ENCODE assay signal across 2 cellular contexts in the genomic region with DNA sequence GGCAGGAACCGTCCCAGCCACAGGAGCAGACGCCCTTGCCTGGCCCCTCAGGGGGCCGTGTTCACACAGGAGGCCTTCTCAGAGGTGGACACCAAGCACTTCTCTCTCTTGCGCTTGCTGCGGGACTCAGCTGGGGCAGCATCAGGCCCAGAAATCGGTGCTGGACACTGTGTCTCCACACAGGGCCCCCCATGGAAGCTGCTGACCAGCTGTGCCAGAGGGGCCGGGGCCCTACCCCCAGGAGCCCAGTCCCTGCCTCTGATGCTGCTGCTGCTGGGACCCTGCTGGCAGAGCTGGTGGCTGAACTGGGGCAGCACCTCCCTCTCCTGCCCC.
TF ChIP-seq lines count a peak whose summit lies in the region.

No MANE protein-coding gene starts in this region.

TF ChIP-seq in HEK293, 187 proteins besides CTCF, POLR2A, EP300 and RAD21:
- TF ChIP-seq ZIC2 (tag by site-specific recombination; IDR thresholded peaks at IDR 0.05) (peak; percentile 63), PRDM1 (tag by site-specific recombination; IDR thresholded peaks at IDR 0.05) (no peak), GLIS2 (tag by site-specific recombination; IDR thresholded peaks at IDR 0.05) (peak; percentile 23)

TF ChIP-seq in GM12878, 131 proteins besides CTCF, POLR2A, EP300 and RAD21:
- TF ChIP-seq KAT2A (conservative IDR thresholded peaks at IDR 0.05; ENCODE audit: control insufficient read depth, low read depth, low read length) (no peak), TCF3 (IDR thresholded peaks at IDR 0.05; ENCODE audit: borderline replicate concordance, insufficient read depth, low read depth, low read length) (no peak), FOXK2 (IDR thresholded peaks at IDR 0.05) (no peak), HCFC1 (IDR thresholded peaks at IDR 0.05; ENCODE audit: low read length) (no peak), JUNB (IDR thresholded peaks at IDR 0.05) (no peak), MEF2B (IDR thresholded peaks at IDR 0.05; ENCODE audit: partially characterized antibody, poor library complexity, severe bottlenecking) (no peak), CEBPB (IDR thresholded peaks at IDR 0.05; ENCODE audit: borderline replicate concordance in 1 of 2, low read depth in 2 of 2, low read length in 2 of 2) (no peak)
- TF ChIP-seq, protein P1, sequence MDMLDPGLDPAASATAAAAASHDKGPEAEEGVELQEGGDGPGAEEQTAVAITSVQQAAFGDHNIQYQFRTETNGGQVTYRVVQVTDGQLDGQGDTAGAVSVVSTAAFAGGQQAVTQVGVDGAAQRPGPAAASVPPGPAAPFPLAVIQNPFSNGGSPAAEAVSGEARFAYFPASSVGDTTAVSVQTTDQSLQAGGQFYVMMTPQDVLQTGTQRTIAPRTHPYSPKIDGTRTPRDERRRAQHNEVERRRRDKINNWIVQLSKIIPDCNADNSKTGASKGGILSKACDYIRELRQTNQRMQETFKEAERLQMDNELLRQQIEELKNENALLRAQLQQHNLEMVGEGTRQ (IDR thresholded peaks at IDR 0.05; ENCODE audit: borderline replicate concordance, low read depth, low read length) = no peak
- TF ChIP-seq, protein P2, sequence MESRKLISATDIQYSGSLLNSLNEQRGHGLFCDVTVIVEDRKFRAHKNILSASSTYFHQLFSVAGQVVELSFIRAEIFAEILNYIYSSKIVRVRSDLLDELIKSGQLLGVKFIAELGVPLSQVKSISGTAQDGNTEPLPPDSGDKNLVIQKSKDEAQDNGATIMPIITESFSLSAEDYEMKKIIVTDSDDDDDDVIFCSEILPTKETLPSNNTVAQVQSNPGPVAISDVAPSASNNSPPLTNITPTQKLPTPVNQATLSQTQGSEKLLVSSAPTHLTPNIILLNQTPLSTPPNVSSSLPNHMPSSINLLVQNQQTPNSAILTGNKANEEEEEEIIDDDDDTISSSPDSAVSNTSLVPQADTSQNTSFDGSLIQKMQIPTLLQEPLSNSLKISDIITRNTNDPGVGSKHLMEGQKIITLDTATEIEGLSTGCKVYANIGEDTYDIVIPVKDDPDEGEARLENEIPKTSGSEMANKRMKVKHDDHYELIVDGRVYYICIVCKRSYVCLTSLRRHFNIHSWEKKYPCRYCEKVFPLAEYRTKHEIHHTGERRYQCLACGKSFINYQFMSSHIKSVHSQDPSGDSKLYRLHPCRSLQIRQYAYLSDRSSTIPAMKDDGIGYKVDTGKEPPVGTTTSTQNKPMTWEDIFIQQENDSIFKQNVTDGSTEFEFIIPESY (IDR thresholded peaks at IDR 0.05) = no peak
- TF ChIP-seq, protein P3, sequence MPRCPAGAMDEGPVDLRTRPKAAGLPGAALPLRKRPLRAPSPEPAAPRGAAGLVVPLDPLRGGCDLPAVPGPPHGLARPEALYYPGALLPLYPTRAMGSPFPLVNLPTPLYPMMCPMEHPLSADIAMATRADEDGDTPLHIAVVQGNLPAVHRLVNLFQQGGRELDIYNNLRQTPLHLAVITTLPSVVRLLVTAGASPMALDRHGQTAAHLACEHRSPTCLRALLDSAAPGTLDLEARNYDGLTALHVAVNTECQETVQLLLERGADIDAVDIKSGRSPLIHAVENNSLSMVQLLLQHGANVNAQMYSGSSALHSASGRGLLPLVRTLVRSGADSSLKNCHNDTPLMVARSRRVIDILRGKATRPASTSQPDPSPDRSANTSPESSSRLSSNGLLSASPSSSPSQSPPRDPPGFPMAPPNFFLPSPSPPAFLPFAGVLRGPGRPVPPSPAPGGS (IDR thresholded peaks at IDR 0.05; ENCODE audit: borderline replicate concordance, insufficient read depth, low read depth, low read length, poor library complexity, severe bottlenecking) = no peak
